14 cellular contexts compared by ENCODE assay signal in genomic region chr13:73074101-73074500, GRCh38. TPM values are rescaled to one million over a fixed set of nuclear protein-coding genes. Genes with fewer than 3 reads are reported as not detected.
DNase-seq lines count a peak whose midpoint lies in the region; ATAC-seq and TF ChIP-seq lines count a peak whose summit lies in the region.
"Had no signal": no experiment of that assay in that cellular context is flagged by ENCODE, and none has a peak within 500 bp of the region (broad histone marks: within the 10 kb centered on the region; RNA-seq: fewer than 3 reads in every experiment).

No MANE protein-coding gene starts in this region.

- H3K27ac Mint-ChIP-seq in CD14-positive monocyte: peak overlapping the region in 6 of 7 donors; percentile 4 to 82 (median 22)

- H3K9me3 ChIP-seq in Karpas-422 (ENCODE audit: low read length): no peaks in the 10 kb centered on the region
- H3K9me3 ChIP-seq in adrenal gland (replicated peaks in 1 of 3): no peaks in the 10 kb centered on the region
- H3K9me3 ChIP-seq: Peyer's patch had no signal

- H3K36me3 ChIP-seq in Karpas-422 (ENCODE audit: insufficient read depth, low read length) (no peaks in the 10 kb centered on the region), adrenal gland (replicated peaks in 1 of 2) (no peaks in the 10 kb centered on the region)

- H3K27me3 ChIP-seq in Karpas-422 (ENCODE audit: low read length) (no peaks in the 10 kb centered on the region), adrenal gland (no peaks in the 10 kb centered on the region)
- H3K27me3 ChIP-seq: Peyer's patch had no signal

- H3K9ac ChIP-seq in Karpas-422 (ENCODE audit: low read length): no peak overlapping the region

- peaks cover 16% of the 10 kb centered on the region for H3K4me1 Mint-ChIP-seq in CD14-positive monocyte

- peak overlapping the region; percentile 4 for H3K4me2 ChIP-seq in Karpas-422 (ENCODE audit: low read depth, low read length, poor library complexity, severe bottlenecking)

- peaks cover 0 to 5% (median 0%) of the 10 kb centered on the region in 3 donors for H3K27me3 Mint-ChIP-seq in CD14-positive monocyte (ENCODE audit: low read depth in 3 of 3)

- TF ChIP-seq POLR2A in adrenal gland (IDR thresholded peaks at IDR 0.05): no peak

- ATAC-seq in GM21529 (IDR thresholded peaks at IDR 0.05; ENCODE audit: unreplicated experiment) (peak; percentile 71), GM19324 (IDR thresholded peaks at IDR 0.05; ENCODE audit: low FRiP score, unreplicated experiment) (no peak), HG02571 (IDR thresholded peaks at IDR 0.05; ENCODE audit: unreplicated experiment) (no peak)

- TF ChIP-seq CTCF in CD14-positive monocyte (IDR thresholded peaks at IDR 0.05) (no peak), adrenal gland (IDR thresholded peaks at IDR 0.05) (no peak)

- H3K79me2 ChIP-seq in Karpas-422 (ENCODE audit: low read length): no peaks in the 10 kb centered on the region

- H3K4me3 ChIP-seq in Karpas-422 (ENCODE audit: low read length): no peak overlapping the region
- no peak overlapping the region for H3K4me3 ChIP-seq in adrenal gland

- H3K27ac ChIP-seq in Karpas-422 (ENCODE audit: low read length): no peak overlapping the region
- no peak overlapping the region for H3K27ac ChIP-seq in adrenal gland

- H3K9me2 ChIP-seq in Karpas-422 (replicated peaks; ENCODE audit: insufficient read depth, low read length): no peaks in the 10 kb centered on the region

- H3K9me3 Mint-ChIP-seq in CD14-positive monocyte: peaks cover 0 to 5% (median 0%) of the 10 kb centered on the region in 7 donors

- intact Hi-C loops in CD14-positive monocyte (cut with micrococcal nuclease) (no loop called here), adrenal gland (cut with DNase I) (no loop called here)

- 64 to 70% (median 67%) methylated on average over 3 of the region's 3 CpGs for WGBS in adrenal gland, 4 donors

- DNase-seq in CD14-positive monocyte (ENCODE audit: low spot score): no peak
- DNase-seq in Karpas-422: no peak
- DNase-seq in iris pigment epithelial cell (ENCODE audit: low read depth): peak; percentile 58
- DNase-seq in NCI-H2227 (lab: John Stamatoyannopoulos, UW; ENCODE audit: unreplicated experiment): no peak
- DNase-seq in adrenal gland: no peak
- DNase-seq: activated effector memory CD4-positive, alpha-beta T cell treated with Interleukin-2 at 50 U/mL for 16 hours; GOT3; midbrain; NCI-H2081 treated with DMSO at 0.1 percent for 48 hours; Peyer's patch; stimulated activated CD8-positive, alpha-beta memory T cell treated with anti-CD3 and anti-CD28 coated beads, Interleukin-4, amount 100 ng/mL, for 48 hours had no signal

- H2AFZ ChIP-seq in Karpas-422 (ENCODE audit: low read length): no peak overlapping the region

- no peaks in the 10 kb centered on the region for H4K20me1 ChIP-seq in Karpas-422 (ENCODE audit: insufficient read depth, low read depth, low read length)

- peaks cover 2 to 9% of the 10 kb centered on the region in 2 donors for H3K36me3 Mint-ChIP-seq in CD14-positive monocyte

- H3K4me3 Mint-ChIP-seq in CD14-positive monocyte: peak overlapping the region in 1 of 2 donors; percentile 26

- H3K4me1 ChIP-seq in Karpas-422 (ENCODE audit: low read length): no peaks in the 10 kb centered on the region
- no peaks in the 10 kb centered on the region for H3K4me1 ChIP-seq in adrenal gland (replicated peaks in 1 of 2)

RNA-seq across cellular contexts. Expression of gene KLF5, which starts 15.3 kb away (rescaled TPM):
- 1 to 10 TPM; 3.6 to 6.5 TPM for polyA plus RNA-seq in CD14-positive monocyte
- total RNA-seq in Karpas-422 (2014; rRNA removed; shearing (Covaris generic); ENCODE audit: low replicate concordance): 1.9 and 2.3 TPM in 2 replicates
- total RNA-seq in adrenal gland: 10 to 100 TPM in 1 of 8 donors, 1 to 10 TPM in 7; 2.0 to 10.3 (median 4.4) TPM
- polyA plus RNA-seq in adrenal gland: 1 to 10 TPM; 5.3 to 8.5 (median 5.6) TPM
